ENCODE assay signal across 9 cellular contexts in the genomic region with DNA sequence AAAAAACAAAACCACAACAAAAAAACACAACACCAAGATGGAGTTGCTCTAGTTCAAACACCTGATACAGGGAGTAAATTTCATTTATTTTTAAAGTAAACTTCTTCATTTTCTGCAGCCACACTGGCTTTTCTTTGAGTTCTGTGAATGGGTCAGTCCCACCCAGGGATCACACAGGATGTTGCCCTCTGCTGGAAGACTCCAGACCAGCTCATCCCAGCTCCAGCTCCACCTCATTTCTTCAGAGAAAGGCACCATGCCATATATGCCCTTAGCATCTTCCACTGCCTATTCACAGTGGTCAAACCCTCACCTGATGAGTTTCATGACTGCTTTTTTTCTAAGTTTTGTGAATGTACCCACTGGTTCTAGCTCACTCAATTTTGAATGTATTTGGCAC. TPM values are rescaled to one million over a fixed set of nuclear protein-coding genes. Genes with fewer than 3 reads are reported as not detected.
DNase-seq lines count a peak whose midpoint lies in the region; ATAC-seq and TF ChIP-seq lines count a peak whose summit lies in the region.
"Had no signal": no experiment of that assay in that cellular context is flagged by ENCODE, and none has a peak within 500 bp of the region (broad histone marks: within the 10 kb centered on the region; RNA-seq: fewer than 3 reads in every experiment).

No MANE protein-coding gene starts in this region.

- CTCF ChIA-PET in CD8-positive, alpha-beta memory T cell (lab: Charles Lee): interaction anchor here (1.3 to 2.1 kb wide), 2 partner anchors 51 to 156 kb away, joined by 3 to 8 read pairs; no protein-coding TSS in a partner anchor

- peak overlapping the region in 7 of 8 donors; percentile 34 to 88 (median 48) for H3K27ac Mint-ChIP-seq in CD8-positive, alpha-beta memory T cell

- POLR2A ChIA-PET in CD8-positive, alpha-beta memory T cell (lab: Charles Lee): no interaction called here

- no peaks in the 10 kb centered on the region for H3K9me3 ChIP-seq in CD8-positive, alpha-beta memory T cell (ENCODE audit: low read length)
- no peaks in the 10 kb centered on the region for H3K9me3 ChIP-seq in psoas muscle
- H3K9me3 ChIP-seq: thyroid gland had no signal

- H3K4me1 ChIP-seq in CD8-positive, alpha-beta memory T cell (ENCODE audit: insufficient read depth, low read length): peaks cover 28% of the 10 kb centered on the region
- peaks cover 3% of the 10 kb centered on the region for H3K4me1 ChIP-seq in psoas muscle
- H3K4me1 ChIP-seq: thyroid gland had no signal

- DNase-seq in CD8-positive, alpha-beta memory T cell: peak in 1 of 5 donors; percentile 46
- DNase-seq in NCI-H69 (lab: John Stamatoyannopoulos, UW) (peak; percentile 24), epithelial cell of prostate (ENCODE audit: low read depth, low spot score) (no peak), psoas muscle (no peak), NCI-H1436 treated with DMSO at 0.1 percent for 48 hours (lab: John Stamatoyannopoulos, UW) (no peak), SHP77 treated with DMSO at 0.1 percent for 48 hours (lab: John Stamatoyannopoulos, UW) (no peak), SHP77 (lab: John Stamatoyannopoulos, UW) (no peak)

- TF ChIP-seq CTCF in psoas muscle (IDR thresholded peaks at IDR 0.05): peak; percentile 23

- peak; percentile 59 for ATAC-seq in GM21360 (IDR thresholded peaks at IDR 0.05; ENCODE audit: unreplicated experiment)
- ATAC-seq in psoas muscle: peak in 3 of 4 donors; percentile 48 to 69 (median 65)

- H3K4me3 Mint-ChIP-seq in CD8-positive, alpha-beta memory T cell: peak overlapping the region in 2 of 7 donors; percentile 49 to 77

- peaks cover 65 to 91% (median 85%) of the 10 kb centered on the region in 3 donors for H3K4me1 Mint-ChIP-seq in CD8-positive, alpha-beta memory T cell

- H3K27me3 ChIP-seq in CD8-positive, alpha-beta memory T cell (ENCODE audit: insufficient read depth, low read length, poor library complexity, severe bottlenecking): no peaks in the 10 kb centered on the region
- no peaks in the 10 kb centered on the region for H3K27me3 ChIP-seq in psoas muscle (ENCODE audit: insufficient read depth in 3 of 3, low read length in 2 of 3)
- H3K27me3 ChIP-seq: thyroid gland had no signal

- peaks cover 4% of the 10 kb centered on the region for H3K36me3 ChIP-seq in CD8-positive, alpha-beta memory T cell (ENCODE audit: insufficient read depth, low read length)
- H3K36me3 ChIP-seq in psoas muscle (ENCODE audit: insufficient read depth in 1 of 2, low read depth in 1 of 2): peaks cover 0 to 16% of the 10 kb centered on the region in 2 donors
- H3K36me3 ChIP-seq: thyroid gland had no signal

- intact Hi-C loops in psoas muscle (cut with DNase I): no loop called here

- H3K36me3 Mint-ChIP-seq in CD8-positive, alpha-beta memory T cell: peaks cover 0 to 80% (median 28%) of the 10 kb centered on the region in 3 donors

- no peak overlapping the region for H3K27ac ChIP-seq in CD8-positive, alpha-beta memory T cell (ENCODE audit: low read depth, low read length)
- peak overlapping the region; percentile 68 for H3K27ac ChIP-seq in epithelial cell of prostate
- no peak overlapping the region for H3K27ac ChIP-seq in psoas muscle
- H3K27ac ChIP-seq: thyroid gland had no signal

- H3K27me3 Mint-ChIP-seq in CD8-positive, alpha-beta memory T cell: no peaks in the 10 kb centered on the region

- H3K4me3 ChIP-seq in CD8-positive, alpha-beta memory T cell (ENCODE audit: low read length): no peak overlapping the region
- H3K4me3 ChIP-seq in psoas muscle: no peak overlapping the region
- H3K4me3 ChIP-seq: thyroid gland had no signal

- no peaks in the 10 kb centered on the region for H3K9me3 Mint-ChIP-seq in CD8-positive, alpha-beta memory T cell

RNA-seq across cellular contexts. Expression of gene GLIPR1, which starts 8.0 kb away (rescaled TPM):
- 10 to 100 TPM; 22.2 to 22.8 TPM for total RNA-seq in CD8-positive, alpha-beta memory T cell
- 202 TPM for polyA plus RNA-seq in CD8-positive, alpha-beta memory T cell
- 1 to 10 TPM; 2.8 to 5.7 (median 4.9) TPM for total RNA-seq in psoas muscle
- 1 to 10 TPM in 1 of 3 donors, under 1 TPM in 2; 0.52 to 4.4 (median 0.88) TPM for polyA plus RNA-seq in psoas muscle

RNA-seq across cellular contexts. Expression of gene KRR1, which starts 22.9 kb away (rescaled TPM):
- total RNA-seq in CD8-positive, alpha-beta memory T cell: 100 to 1,000 TPM; 143 to 151 TPM
- polyA plus RNA-seq in CD8-positive, alpha-beta memory T cell: 76.8 TPM
- total RNA-seq in psoas muscle: 10 to 100 TPM; 43.1 to 64.9 (median 50.9) TPM
- 10 to 100 TPM; 15.7 to 40.4 (median 32.4) TPM for polyA plus RNA-seq in psoas muscle
